8 cellular contexts compared by ENCODE assay signal in genomic region chr6:72580281-72580940, GRCh38. TPM values are rescaled to one million over a fixed set of nuclear protein-coding genes. Genes with fewer than 3 reads are reported as not detected.
A peak's percentile ranks its signal among the peaks of the same experiment; 100 is the strongest.
DNase-seq lines count a peak whose midpoint lies in the region; ATAC-seq and TF ChIP-seq lines count a peak whose summit lies in the region.

No MANE protein-coding gene starts in this region.

- no peaks in the 10 kb centered on the region for H3K9me3 ChIP-seq in mammary epithelial cell (replicated peaks; ENCODE audit: insufficient read depth, low read length)

- TF ChIP-seq CTCF in mammary epithelial cell (conservative IDR thresholded peaks at IDR 0.05 in 1 of 2, IDR thresholded peaks at IDR 0.05 in 1 of 2; ENCODE audit: extremely low read depth in 1 of 2, insufficient read depth in 1 of 2, low read depth in 1 of 2, low read length in 2 of 2) (peak; percentile 87 to 88), nephron progenitor cell (IDR thresholded peaks at IDR 0.05) (peak; percentile 27)

- no peaks in the 10 kb centered on the region for H3K4me1 Mint-ChIP-seq in nephron progenitor cell
- no peaks in the 10 kb centered on the region for H3K4me1 Mint-ChIP-seq in activated T-cell treated with anti-CD3 and anti-CD28 coated beads, Interleukin-2, amount 50 U/mL, for 4 hours (ENCODE audit: low read depth)

- ATAC-seq in GM18873 (IDR thresholded peaks at IDR 0.05; ENCODE audit: low FRiP score, unreplicated experiment) (peak; percentile 66), HG03439 (IDR thresholded peaks at IDR 0.05; ENCODE audit: unreplicated experiment) (peak; percentile 73)
- no peak for ATAC-seq in activated T-cell treated with anti-CD3 and anti-CD28 coated beads, Interleukin-2, amount 50 U/mL, for 4 hours

- no peaks in the 10 kb centered on the region for H3K27me3 ChIP-seq in mammary epithelial cell (ENCODE audit: insufficient read depth, low read length)

- no peaks in the 10 kb centered on the region for H3K4me1 ChIP-seq in mammary epithelial cell (ENCODE audit: insufficient read depth, low read length)

- H3K9me3 Mint-ChIP-seq in nephron progenitor cell: peaks cover 6% of the 10 kb centered on the region
- no peaks in the 10 kb centered on the region for H3K9me3 Mint-ChIP-seq in activated T-cell treated with anti-CD3 and anti-CD28 coated beads, Interleukin-2, amount 50 U/mL, for 4 hours

- no peak overlapping the region for H3K4me2 ChIP-seq in mammary epithelial cell (ENCODE audit: insufficient read depth, low read depth, low read length)

- intact Hi-C loops in mammary epithelial cell (cut with micrococcal nuclease): loop anchor here (5.0 kb wide), 2 partner anchors 328 to 438 kb away; no protein-coding TSS in a partner anchor

- DNase-seq in Ammon's horn (ENCODE audit: low spot score): peak; percentile 45
- DNase-seq in NCI-H774 (lab: John Stamatoyannopoulos, UW): peak; percentile 4
- peak; percentile 67 for DNase-seq in mammary epithelial cell
- DNase-seq in nephron progenitor cell: no peak
- DNase-seq in activated T-cell treated with anti-CD3 and anti-CD28 coated beads, Interleukin-2, amount 50 U/mL, for 4 hours: no peak
- no peak for DNase-seq in stimulated activated naive CD4-positive, alpha-beta T cell (lab: John Stamatoyannopoulos, UW)

- H3K27ac ChIP-seq in mammary epithelial cell (ENCODE audit: insufficient read depth, low read depth, low read length): no peak overlapping the region

- H3K27me3 Mint-ChIP-seq in nephron progenitor cell (ENCODE audit: low read depth, poor library complexity): peaks cover 9% of the 10 kb centered on the region
- peaks cover 3% of the 10 kb centered on the region for H3K27me3 Mint-ChIP-seq in activated T-cell treated with anti-CD3 and anti-CD28 coated beads, Interleukin-2, amount 50 U/mL, for 4 hours (ENCODE audit: low read depth)

- H2AFZ ChIP-seq in mammary epithelial cell (ENCODE audit: low read depth, low read length): no peak overlapping the region

- in situ Hi-C loops in mammary epithelial cell (cut with MboI; ENCODE audit: low sequenced_read_pairs in 2 of 2): loop anchor here in 1 of 2 donors (25.0 kb wide), 1 partner anchor 443 kb away; no protein-coding TSS in a partner anchor

- CTCF ChIA-PET in mammary epithelial cell (lab: Charles Lee; ENCODE audit: low non-redundant PET): interaction anchor here (0.5 to 1.3 kb wide), 17 partner anchors 9 to 808 kb away, joined by 3 to 15 read pairs (median 5); no protein-coding TSS in a partner anchor

- WGBS in mammary epithelial cell (ENCODE audit: low coverage, missing lambda C conversion rate): 16% methylated on average over 6 of the region's 6 CpGs

- H4K20me1 ChIP-seq in mammary epithelial cell (ENCODE audit: insufficient read depth, low read length): no peaks in the 10 kb centered on the region

- no peak overlapping the region for H3K4me3 Mint-ChIP-seq in nephron progenitor cell
- no peak overlapping the region for H3K4me3 Mint-ChIP-seq in activated T-cell treated with anti-CD3 and anti-CD28 coated beads, Interleukin-2, amount 50 U/mL, for 4 hours

- H3K4me3 ChIP-seq in mammary epithelial cell (replicated peaks in 1 of 3; ENCODE audit: insufficient read depth in 1 of 3, low read depth in 2 of 3, low read length in 3 of 3): no peak overlapping the region

- H3K9ac ChIP-seq in mammary epithelial cell (ENCODE audit: insufficient read depth, low read length): no peak overlapping the region

- H3K36me3 ChIP-seq in mammary epithelial cell (ENCODE audit: insufficient read depth, low read length): no peaks in the 10 kb centered on the region

- dilution Hi-C loops in mammary epithelial cell (cut with HindIII; ENCODE audit: low sequenced_read_pairs): no loop called here

- H3K27ac Mint-ChIP-seq in nephron progenitor cell: no peak overlapping the region

- no TSS peak for BruUV-seq in mammary epithelial cell (replicated peaks; lab: Mats Ljungman, UMichigan)

- no peaks in the 10 kb centered on the region for H3K79me2 ChIP-seq in mammary epithelial cell (ENCODE audit: insufficient read depth, low read length)

- H3K36me3 Mint-ChIP-seq in nephron progenitor cell (ENCODE audit: low read depth): no peaks in the 10 kb centered on the region
- H3K36me3 Mint-ChIP-seq in activated T-cell treated with anti-CD3 and anti-CD28 coated beads, Interleukin-2, amount 50 U/mL, for 4 hours (ENCODE audit: insufficient read depth): no peaks in the 10 kb centered on the region

RNA-seq across cellular contexts. Expression of gene KCNQ5, which starts 41.5 kb away (rescaled TPM):
- 10 to 100 TPM; 10.5 to 11.8 TPM for total RNA-seq in mammary epithelial cell
- 4.0 TPM for polyA plus RNA-seq in mammary epithelial cell
- polyA minus RNA-seq in mammary epithelial cell: 7.6 TPM
- total RNA-seq in activated T-cell treated with anti-CD3 and anti-CD28 coated beads, Interleukin-2, amount 50 U/mL, for 4 hours: 10 to 100 TPM in 2 of 3 donors, 1 to 10 TPM in 1; 9.7 to 13.1 (median 11.0) TPM

Comparison
In these comparisons a context has a peak if more than half of its experiments do, and no peak if none do; other contexts are left out.
1. DNase-seq: peak in Ammon's horn (single experiment), NCI-H774 (single experiment) and mammary epithelial cell (single experiment); none in nephron progenitor cell (single experiment), activated T-cell treated with anti-CD3 and anti-CD28 coated beads, Interleukin-2, amount 50 U/mL, for 4 hours (single experiment) and stimulated activated naive CD4-positive, alpha-beta T cell (0 of 6).
2. ATAC-seq: peak in GM18873 (single experiment) and HG03439 (single experiment); none in activated T-cell treated with anti-CD3 and anti-CD28 coated beads, Interleukin-2, amount 50 U/mL, for 4 hours (0 of 2).